In the genomic region with DNA sequence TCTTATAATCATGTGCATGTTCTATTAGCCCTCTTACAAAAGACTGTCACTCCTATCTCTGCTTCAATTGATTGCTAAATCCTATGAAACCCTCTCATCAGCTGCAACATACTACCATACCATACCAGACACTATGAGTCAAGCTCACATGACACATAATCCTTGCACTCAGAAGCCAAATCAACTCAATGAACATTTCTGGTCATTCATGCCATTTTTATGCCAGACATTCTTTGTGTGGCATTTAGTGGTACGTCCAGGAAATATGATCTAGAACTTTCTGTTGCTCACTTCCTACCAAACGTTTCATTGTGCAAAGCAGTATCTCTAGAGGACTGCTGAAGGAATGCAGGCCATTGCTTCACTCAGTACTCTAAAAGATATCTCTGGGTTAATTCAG, we compare ENCODE assay signal across 10 cellular contexts.
DNase-seq lines count a peak whose midpoint lies in the region; ATAC-seq, FAIRE-seq and TF ChIP-seq lines count a peak whose summit lies in the region.
"Had no signal": no experiment of that assay in that cellular context is flagged by ENCODE, and none has a peak within 500 bp of the region (broad histone marks: within the 10 kb centered on the region; RNA-seq: fewer than 3 reads in every experiment).

No MANE protein-coding gene starts in this region.

- H3K4me1 ChIP-seq in left ventricle myocardium inferior, result peaks cover 25% of the 10 kb centered on the region
- peaks cover 27% of the 10 kb centered on the region for H3K4me1 ChIP-seq in Caco-2

- H3K4me1 Mint-ChIP-seq in activated naive CD8-positive, alpha-beta T cell treated with anti-CD3 and anti-CD28 coated beads, Interleukin-2, amount 50 U/mL, for 24 hours, result peaks cover 18% of the 10 kb centered on the region
- H3K4me1 Mint-ChIP-seq in activated naive CD8-positive, alpha-beta T cell treated with anti-CD3 and anti-CD28 coated beads for 36 hours, result peaks cover 22% of the 10 kb centered on the region
- peaks cover 42% of the 10 kb centered on the region for H3K4me1 Mint-ChIP-seq in activated CD4-positive, alpha-beta memory T cell treated with anti-CD3 and anti-CD28 coated beads for 36 hours (ENCODE audit: low read depth)
- H3K4me1 Mint-ChIP-seq in Caco-2 (ENCODE audit: low read depth, unreplicated experiment) (peaks cover 6% of the 10 kb centered on the region), nephron progenitor cell (no peaks in the 10 kb centered on the region)

- peak overlapping the region; percentile 37 for H3K27ac ChIP-seq in left ventricle myocardium inferior (replicated peaks)

- no peak overlapping the region for H3K27ac Mint-ChIP-seq in activated naive CD8-positive, alpha-beta T cell treated with anti-CD3 and anti-CD28 coated beads, Interleukin-2, amount 50 U/mL, for 24 hours
- H3K27ac Mint-ChIP-seq in activated naive CD8-positive, alpha-beta T cell treated with anti-CD3 and anti-CD28 coated beads for 36 hours, result no peak overlapping the region
- H3K27ac Mint-ChIP-seq in activated CD4-positive, alpha-beta memory T cell treated with anti-CD3 and anti-CD28 coated beads for 36 hours, result peak overlapping the region; percentile 36
- H3K27ac Mint-ChIP-seq in Caco-2 (ENCODE audit: unreplicated experiment) (no peak overlapping the region), nephron progenitor cell (no peak overlapping the region)

- H3K27me3 ChIP-seq in left ventricle myocardium inferior (ENCODE audit: low read depth) (no peaks in the 10 kb centered on the region), Caco-2 (replicated peaks; ENCODE audit: control insufficient read depth, insufficient read depth, low read length) (no peaks in the 10 kb centered on the region)
- H3K27me3 ChIP-seq: adrenal gland had no signal

- POLR2A ChIA-PET in activated CD4-positive, alpha-beta memory T cell treated with anti-CD3 and anti-CD28 coated beads for 36 hours (lab: Charles Lee), result no interaction called here
- POLR2A ChIA-PET in Caco-2 (lab: Charles Lee), result no interaction called here

- FAIRE-seq in urothelium cell line (lab: Jason Lieb, UNC), result peak; percentile 67

- no peaks in the 10 kb centered on the region for H3K27me3 Mint-ChIP-seq in activated naive CD8-positive, alpha-beta T cell treated with anti-CD3 and anti-CD28 coated beads, Interleukin-2, amount 50 U/mL, for 24 hours
- H3K27me3 Mint-ChIP-seq in activated naive CD8-positive, alpha-beta T cell treated with anti-CD3 and anti-CD28 coated beads for 36 hours, result no peaks in the 10 kb centered on the region
- no peaks in the 10 kb centered on the region for H3K27me3 Mint-ChIP-seq in activated CD4-positive, alpha-beta memory T cell treated with anti-CD3 and anti-CD28 coated beads for 36 hours
- H3K27me3 Mint-ChIP-seq in Caco-2 (ENCODE audit: insufficient read depth, unreplicated experiment) (no peaks in the 10 kb centered on the region), nephron progenitor cell (ENCODE audit: low read depth, poor library complexity) (no peaks in the 10 kb centered on the region)

- peak; percentile 46 for ATAC-seq in activated naive CD8-positive, alpha-beta T cell treated with anti-CD3 and anti-CD28 coated beads, Interleukin-2, amount 50 U/mL, for 24 hours
- no peak for ATAC-seq in GM21367 (IDR thresholded peaks at IDR 0.05; ENCODE audit: unreplicated experiment)

- peaks cover 16% of the 10 kb centered on the region for H3K36me3 Mint-ChIP-seq in activated naive CD8-positive, alpha-beta T cell treated with anti-CD3 and anti-CD28 coated beads, Interleukin-2, amount 50 U/mL, for 24 hours (ENCODE audit: low read depth)
- peaks cover 31% of the 10 kb centered on the region for H3K36me3 Mint-ChIP-seq in activated naive CD8-positive, alpha-beta T cell treated with anti-CD3 and anti-CD28 coated beads for 36 hours
- peaks cover 23% of the 10 kb centered on the region for H3K36me3 Mint-ChIP-seq in activated CD4-positive, alpha-beta memory T cell treated with anti-CD3 and anti-CD28 coated beads for 36 hours
- H3K36me3 Mint-ChIP-seq in Caco-2 (ENCODE audit: insufficient read depth, unreplicated experiment), result no peaks in the 10 kb centered on the region
- peaks cover 31% of the 10 kb centered on the region for H3K36me3 Mint-ChIP-seq in nephron progenitor cell (ENCODE audit: low read depth)

- no peaks in the 10 kb centered on the region for H3K9me3 Mint-ChIP-seq in activated naive CD8-positive, alpha-beta T cell treated with anti-CD3 and anti-CD28 coated beads, Interleukin-2, amount 50 U/mL, for 24 hours
- H3K9me3 Mint-ChIP-seq in activated naive CD8-positive, alpha-beta T cell treated with anti-CD3 and anti-CD28 coated beads for 36 hours, result no peaks in the 10 kb centered on the region
- H3K9me3 Mint-ChIP-seq in activated CD4-positive, alpha-beta memory T cell treated with anti-CD3 and anti-CD28 coated beads for 36 hours, result no peaks in the 10 kb centered on the region
- H3K9me3 Mint-ChIP-seq in Caco-2 (ENCODE audit: unreplicated experiment) (no peaks in the 10 kb centered on the region), nephron progenitor cell (no peaks in the 10 kb centered on the region)

- H3K4me3 ChIP-seq in left ventricle myocardium inferior, result no peak overlapping the region
- no peak overlapping the region for H3K4me3 ChIP-seq in Caco-2 (ENCODE audit: low read depth, low read length)
- H3K4me3 ChIP-seq: adrenal gland had no signal

- no peak overlapping the region for H3K4me3 Mint-ChIP-seq in activated naive CD8-positive, alpha-beta T cell treated with anti-CD3 and anti-CD28 coated beads, Interleukin-2, amount 50 U/mL, for 24 hours
- no peak overlapping the region for H3K4me3 Mint-ChIP-seq in activated naive CD8-positive, alpha-beta T cell treated with anti-CD3 and anti-CD28 coated beads for 36 hours
- H3K4me3 Mint-ChIP-seq in activated CD4-positive, alpha-beta memory T cell treated with anti-CD3 and anti-CD28 coated beads for 36 hours, result no peak overlapping the region
- H3K4me3 Mint-ChIP-seq in Caco-2 (ENCODE audit: unreplicated experiment) (no peak overlapping the region), nephron progenitor cell (no peak overlapping the region)

- BruUV-seq in Caco-2 (replicated peaks; lab: Mats Ljungman, UMichigan), result no TSS peak

- TF ChIP-seq CTCF in left ventricle myocardium inferior (IDR thresholded peaks at IDR 0.05; ENCODE audit: borderline replicate concordance) (no peak), Caco-2 (IDR thresholded peaks at IDR 0.05; ENCODE audit: insufficient read depth in 1 of 2, low read depth in 1 of 2, low read length in 1 of 2, severe bottlenecking in 1 of 2, unreplicated experiment in 1 of 2) (no peak), nephron progenitor cell (IDR thresholded peaks at IDR 0.05) (no peak)

- CTCF ChIA-PET in activated CD4-positive, alpha-beta memory T cell treated with anti-CD3 and anti-CD28 coated beads for 36 hours (lab: Charles Lee), result interaction anchor here (1.3 kb wide), 1 partner anchor 22 kb away, joined by 3 read pairs; no protein-coding TSS in a partner anchor
- CTCF ChIA-PET in Caco-2 (lab: Charles Lee), result no interaction called here

- H3K9me3 ChIP-seq in left ventricle myocardium inferior (replicated peaks) (no peaks in the 10 kb centered on the region), Caco-2 (no peaks in the 10 kb centered on the region)
- H3K9me3 ChIP-seq: adrenal gland had no signal

- DNase-seq in activated naive CD8-positive, alpha-beta T cell treated with anti-CD3 and anti-CD28 coated beads, Interleukin-2, amount 50 U/mL, for 24 hours, result no peak
- no peak for DNase-seq in activated naive CD8-positive, alpha-beta T cell treated with anti-CD3 and anti-CD28 coated beads for 36 hours
- no peak for DNase-seq in activated CD4-positive, alpha-beta memory T cell treated with anti-CD3 and anti-CD28 coated beads for 36 hours
- no peak for DNase-seq in left ventricle myocardium inferior
- peak; percentile 20 for DNase-seq in urothelium cell line (ENCODE audit: low spot score)
- DNase-seq in Caco-2, result no peak
- DNase-seq in nephron progenitor cell, result no peak
- DNase-seq: adrenal gland, C1 segment of cervical spinal cord had no signal

- intact Hi-C loops in activated CD4-positive, alpha-beta memory T cell treated with anti-CD3 and anti-CD28 coated beads for 36 hours (cut with micrococcal nuclease), result loop anchor here (1.0 kb wide), 1 partner anchor 13 kb away; no protein-coding TSS in a partner anchor
- intact Hi-C loops in left ventricle myocardium inferior (cut with micrococcal nuclease) (no loop called here), Caco-2 (cut with micrococcal nuclease; ENCODE audit: unreplicated experiment) (no loop called here)

- H3K36me3 ChIP-seq in left ventricle myocardium inferior, result no peaks in the 10 kb centered on the region
- no peaks in the 10 kb centered on the region for H3K36me3 ChIP-seq in Caco-2 (ENCODE audit: control insufficient read depth, insufficient read depth, low read length)
- H3K36me3 ChIP-seq: adrenal gland had no signal
